In genomic region chr5:149138182-149138923, GRCh38 we compare ENCODE assay signal across 17 cellular contexts. TPM values are rescaled to one million over a fixed set of nuclear protein-coding genes. Genes with fewer than 3 reads are reported as not detected.
"Had no signal": no experiment of that assay in that cellular context is flagged by ENCODE, and none has a peak within 500 bp of the region (broad histone marks: within the 10 kb centered on the region; RNA-seq: fewer than 3 reads in every experiment).

No MANE protein-coding gene starts in this region.

- ATAC-seq: effector memory CD8-positive, alpha-beta T cell; left colon; naive thymus-derived CD4-positive, alpha-beta T cell had no signal

- H3K4me1 ChIP-seq: parathyroid adenoma, prostate gland had no signal

- H3K27ac Mint-ChIP-seq: effector memory CD8-positive, alpha-beta T cell; naive thymus-derived CD4-positive, alpha-beta T cell; nephron progenitor cell had no signal

- H3K4me3 Mint-ChIP-seq: effector memory CD8-positive, alpha-beta T cell; naive thymus-derived CD4-positive, alpha-beta T cell; nephron progenitor cell had no signal

- H3K27me3 ChIP-seq: suprapubic skin, thyroid gland, upper lobe of left lung, uterus had no signal

- H3K9ac ChIP-seq: parathyroid adenoma had no signal

- H3K27ac ChIP-seq: esophagus squamous epithelium, parathyroid adenoma, prostate gland, suprapubic skin, thyroid gland, upper lobe of left lung, uterus had no signal

- H3K4me2 ChIP-seq: smooth muscle cell had no signal

- H3K9me3 ChIP-seq: esophagus squamous epithelium, prostate gland, suprapubic skin, thyroid gland, upper lobe of left lung, uterus had no signal

- H3K9me3 Mint-ChIP-seq: effector memory CD8-positive, alpha-beta T cell; naive thymus-derived CD4-positive, alpha-beta T cell; nephron progenitor cell had no signal

- H3K4me3 ChIP-seq: esophagus squamous epithelium, prostate gland, smooth muscle cell, suprapubic skin, thyroid gland, upper lobe of left lung, uterus had no signal

- H3K36me3 ChIP-seq: esophagus squamous epithelium, prostate gland, suprapubic skin, thyroid gland, upper lobe of left lung, uterus had no signal

- DNase-seq: effector memory CD8-positive, alpha-beta T cell; esophagus squamous epithelium; foreskin fibroblast; hippocampal formation; left colon; naive thymus-derived CD4-positive, alpha-beta T cell; nephron progenitor cell; retina; stimulated activated CD4-positive, alpha-beta T cell treated with anti-CD3 and anti-CD28 coated beads, Interleukin-2, amount 100 ng/mL, for 48 hours; stimulated activated naive CD4-positive, alpha-beta T cell treated with Interleukin-2 at 50 U/mL for 16 hours; thyroid gland; upper lobe of left lung; uterus had no signal

- H3K36me3 Mint-ChIP-seq: naive thymus-derived CD4-positive, alpha-beta T cell had no signal

RNA-seq across cellular contexts. Expression of gene ABLIM3, which starts 2.9 kb away (rescaled TPM):
- polyA plus RNA-seq: naive thymus-derived CD4-positive, alpha-beta T cell had no signal
